In genomic region chr20:635028-635427, GRCh38 we compare ENCODE assay signal across 1 cellular context.
TF ChIP-seq lines count a peak whose summit lies in the region.

No MANE protein-coding gene starts in this region.

TF ChIP-seq in H1, 55 proteins besides CTCF, POLR2A, EP300 and RAD21:
- TF ChIP-seq NRF1 (IDR thresholded peaks at IDR 0.05; ENCODE audit: low read depth, low read length), result no peak
- TF ChIP-seq MAX (IDR thresholded peaks at IDR 0.05), result no peak
- TF ChIP-seq POU5F1 (IDR thresholded peaks at IDR 0.05; ENCODE audit: low read depth, low read length), result no peak
- no peak for TF ChIP-seq RNF2 (IDR thresholded peaks at IDR 0.05; ENCODE audit: borderline replicate concordance, low read depth, low read length, missing control alignments, poor library complexity, severe bottlenecking)
- no peak for TF ChIP-seq RBBP5 (IDR thresholded peaks at IDR 0.05; ENCODE audit: borderline replicate concordance, low read depth, low read length)
- no peak for TF ChIP-seq RFX5 (IDR thresholded peaks at IDR 0.05; ENCODE audit: borderline replicate concordance, low read depth, low read length)
- no peak for TF ChIP-seq ASH2L (IDR thresholded peaks at IDR 0.05; ENCODE audit: low read length)
- TF ChIP-seq EZH2 (IDR thresholded peaks at IDR 0.05; ENCODE audit: low read depth, low read length, severe bottlenecking), result no peak
- TF ChIP-seq PHF8 (conservative IDR thresholded peaks at IDR 0.05; ENCODE audit: low read depth, low read length), result no peak
- no peak for TF ChIP-seq SIX5 (IDR thresholded peaks at IDR 0.05; ENCODE audit: low read depth, low read length)
- TF ChIP-seq JUN (IDR thresholded peaks at IDR 0.05; ENCODE audit: low read depth, low read length), result no peak
- no peak for TF ChIP-seq ATF2 (IDR thresholded peaks at IDR 0.05; ENCODE audit: low read length)
- no peak for TF ChIP-seq KDM5A (IDR thresholded peaks at IDR 0.05; ENCODE audit: low read length)
- no peak for TF ChIP-seq SP1 (IDR thresholded peaks at IDR 0.05; ENCODE audit: low read depth, low read length)
- no peak for TF ChIP-seq CBX8 (IDR thresholded peaks at IDR 0.05; ENCODE audit: borderline replicate concordance, low read depth, low read length)
- no peak for TF ChIP-seq NANOG (IDR thresholded peaks at IDR 0.05; ENCODE audit: insufficient read depth, low read depth, low read length, poor library complexity, severe bottlenecking)
- no peak for TF ChIP-seq MAFK (IDR thresholded peaks at IDR 0.05; ENCODE audit: low read depth, low read length)
- TF ChIP-seq KDM4A (IDR thresholded peaks at IDR 0.05; ENCODE audit: low read depth, low read length, severe bottlenecking), result no peak
- no peak for TF ChIP-seq SAP30 (IDR thresholded peaks at IDR 0.05; ENCODE audit: insufficient read depth, insufficient replicate concordance, low read length)
